Comparison of ENCODE assay signal across 10 cellular contexts in genomic region chr4:76752911-76753494, GRCh38.
A peak's percentile ranks its signal among the peaks of the same experiment; 100 is the strongest.
DNase-seq lines count a peak whose midpoint lies in the region; ATAC-seq and TF ChIP-seq lines count a peak whose summit lies in the region.
"Had no signal": no experiment of that assay in that cellular context is flagged by ENCODE, and none has a peak within 500 bp of the region (broad histone marks: within the 10 kb centered on the region; RNA-seq: fewer than 3 reads in every experiment).

No MANE protein-coding gene starts in this region.

- POLR2A ChIA-PET in activated CD4-positive, alpha-beta T cell treated with anti-CD3 and anti-CD28 coated beads for 36 hours (lab: Charles Lee), result no interaction called here

- no peaks in the 10 kb centered on the region for H3K27me3 ChIP-seq in transverse colon

- in situ Hi-C loops in transverse colon (cut with MboI; ENCODE audit: low pct_ligation_motif_present in 1 of 4, low pct_unique_long_range_greater_than_20kb in 1 of 4, low sequenced_read_pairs in 3 of 4), result loop anchor here in 3 of 4 donors (5.0 to 25.0 kb wide), 4 partner anchors 241 to 318 kb away; partner anchors contain the start of gene SHROOM3 (in 1 of the 3)

- peaks cover 0 to 22% (median 3%) of the 10 kb centered on the region in 4 donors for H3K4me1 ChIP-seq in transverse colon

- WGBS in transverse colon (ENCODE audit: low coverage in 1 of 2), 2 donors, result 52 to 76% methylated on average over 2 of the region's 2 CpGs

- H3K27me3 Mint-ChIP-seq in activated CD4-positive, alpha-beta T cell treated with anti-CD3 and anti-CD28 coated beads for 36 hours, result peaks cover 33% of the 10 kb centered on the region

- CTCF ChIA-PET in activated CD4-positive, alpha-beta T cell treated with anti-CD3 and anti-CD28 coated beads for 36 hours (lab: Charles Lee), result no interaction called here

- H3K36me3 ChIP-seq in transverse colon, result peaks cover 0 to 27% (median 6%) of the 10 kb centered on the region in 4 donors

- TF ChIP-seq EP300 in transverse colon (IDR thresholded peaks at IDR 0.05; ENCODE audit: low read depth), result no peak

- peak; percentile 36 for DNase-seq in activated CD4-positive, alpha-beta T cell treated with anti-CD3 and anti-CD28 coated beads for 36 hours
- no peak for DNase-seq in activated CD4-positive, alpha-beta T cell treated with anti-CD3 and anti-CD28 coated beads, Interleukin-2, amount 50 U/mL, for 48 hours
- DNase-seq in left cardiac atrium (peak; percentile 38), transverse colon (no peak), NCI-H2081 treated with DMSO at 0.1 percent for 48 hours (lab: John Stamatoyannopoulos, UW) (no peak)
- DNase-seq: CD8-positive, alpha-beta memory T cell; cortex of kidney had no signal

- H3K27ac ChIP-seq in transverse colon, result peak overlapping the region; percentile 14 to 40 (median 39)

- H3K9me3 Mint-ChIP-seq in activated CD4-positive, alpha-beta T cell treated with anti-CD3 and anti-CD28 coated beads for 36 hours (ENCODE audit: low read depth), result peaks cover 5% of the 10 kb centered on the region

- peak; percentile 79 for ATAC-seq in activated CD4-positive, alpha-beta T cell treated with anti-CD3 and anti-CD28 coated beads for 36 hours
- ATAC-seq in left cardiac atrium, result peak; percentile 50 to 95
- ATAC-seq in HG03135 (IDR thresholded peaks at IDR 0.05; ENCODE audit: unreplicated experiment), result no peak
- ATAC-seq in GM18519 (IDR thresholded peaks at IDR 0.05; ENCODE audit: low FRiP score, unreplicated experiment), result no peak

- H3K4me3 Mint-ChIP-seq in activated CD4-positive, alpha-beta T cell treated with anti-CD3 and anti-CD28 coated beads for 36 hours, result no peak overlapping the region
- H3K4me3 Mint-ChIP-seq: CD8-positive, alpha-beta memory T cell had no signal

- intact Hi-C loops in activated CD4-positive, alpha-beta T cell treated with anti-CD3 and anti-CD28 coated beads for 36 hours (cut with DNase I, micrococcal nuclease), result loop anchor here in 1 of 2 experiments (10.0 kb wide), 1 partner anchor 318 kb away; the partner anchor contains the start of gene SHROOM3
- intact Hi-C loops in left cardiac atrium (cut with DNase I) (no loop called here), transverse colon (cut with DNase I; ENCODE audit: low total_unique reads) (no loop called here)

- H3K36me3 Mint-ChIP-seq in activated CD4-positive, alpha-beta T cell treated with anti-CD3 and anti-CD28 coated beads for 36 hours (ENCODE audit: low read depth), result no peaks in the 10 kb centered on the region

- H3K4me3 ChIP-seq in WI38 (ENCODE audit: low read depth, low read length) (peak overlapping the region; percentile 31), transverse colon (no peak overlapping the region)

- TF ChIP-seq CTCF in WI38 (IDR thresholded peaks at IDR 0.05; ENCODE audit: low read depth, low read length) (no peak), transverse colon (IDR thresholded peaks at IDR 0.05) (no peak)

- H3K27ac Mint-ChIP-seq in activated CD4-positive, alpha-beta T cell treated with anti-CD3 and anti-CD28 coated beads for 36 hours, result no peak overlapping the region
- H3K27ac Mint-ChIP-seq: CD8-positive, alpha-beta memory T cell had no signal

- TF ChIP-seq POLR2A in transverse colon (IDR thresholded peaks at IDR 0.05), result no peak

- H3K9me3 ChIP-seq in transverse colon, result no peaks in the 10 kb centered on the region

- peaks cover 11% of the 10 kb centered on the region for H3K4me1 Mint-ChIP-seq in activated CD4-positive, alpha-beta T cell treated with anti-CD3 and anti-CD28 coated beads for 36 hours
- H3K4me1 Mint-ChIP-seq: CD8-positive, alpha-beta memory T cell had no signal

Comparison
In these comparisons a context has a peak if more than half of its experiments do, and no peak if none do; other contexts are left out.
1. DNase-seq: peak in activated CD4-positive, alpha-beta T cell treated with anti-CD3 and anti-CD28 coated beads for 36 hours (single experiment) and left cardiac atrium (single experiment); none in activated CD4-positive, alpha-beta T cell treated with anti-CD3 and anti-CD28 coated beads, Interleukin-2, amount 50 U/mL, for 48 hours (0 of 2), transverse colon (single experiment) and NCI-H2081 treated with DMSO at 0.1 percent for 48 hours (single experiment).
2. ATAC-seq: peak in activated CD4-positive, alpha-beta T cell treated with anti-CD3 and anti-CD28 coated beads for 36 hours (single experiment) and left cardiac atrium (2 of 2); none in HG03135 (single experiment) and GM18519 (single experiment).